10 cellular contexts compared by ENCODE assay signal in genomic region chr15:99421172-99421656, GRCh38.
DNase-seq lines count a peak whose midpoint lies in the region; ATAC-seq and TF ChIP-seq lines count a peak whose summit lies in the region.
"Had no signal": no experiment of that assay in that cellular context is flagged by ENCODE, and none has a peak within 500 bp of the region (broad histone marks: within the 10 kb centered on the region; RNA-seq: fewer than 3 reads in every experiment).

No MANE protein-coding gene starts in this region.

- H3K4me3 Mint-ChIP-seq in activated T-cell treated with anti-CD3 and anti-CD28 coated beads, Interleukin-2, amount 50 U/mL, for 72 hours: peak overlapping the region; percentile 50 to 58

- H3K27ac ChIP-seq in left ventricle myocardium inferior (replicated peaks): peak overlapping the region; percentile 64
- no peak overlapping the region for H3K27ac ChIP-seq in right atrium auricular region
- H3K27ac ChIP-seq in thymus (ENCODE audit: low read depth): peak overlapping the region; percentile 65

- no peak for TF ChIP-seq POLR2A in GM18505 (IDR thresholded peaks at IDR 0.05; ENCODE audit: borderline replicate concordance, extremely low read depth, insufficient read depth, insufficient read length)

- WGBS in thymus: 65% methylated on average over 6 of the region's 6 CpGs

- peaks cover 31% of the 10 kb centered on the region for H3K4me1 ChIP-seq in left ventricle myocardium inferior
- peaks cover 0 to 23% of the 10 kb centered on the region in 2 donors for H3K4me1 ChIP-seq in right atrium auricular region
- peaks cover 3% of the 10 kb centered on the region for H3K4me1 ChIP-seq in thymus (ENCODE audit: control insufficient read depth, insufficient read depth, low read length)

- H3K27me3 Mint-ChIP-seq in activated T-cell treated with anti-CD3 and anti-CD28 coated beads, Interleukin-2, amount 50 U/mL, for 72 hours (ENCODE audit: low read depth): no peaks in the 10 kb centered on the region

- peak in 1 of 2 donors; percentile 19 for ATAC-seq in activated T-cell treated with anti-CD3 and anti-CD28 coated beads, Interleukin-2, amount 50 U/mL, for 72 hours (replicated peaks in 1 of 2)
- peak; percentile 61 for ATAC-seq in left colon
- ATAC-seq in HG02642 (IDR thresholded peaks at IDR 0.05; ENCODE audit: poor library complexity, unreplicated experiment): no peak
- ATAC-seq in GM18505 (IDR thresholded peaks at IDR 0.05; ENCODE audit: unreplicated experiment): no peak

- intact Hi-C loops in left ventricle myocardium inferior (cut with micrococcal nuclease) (no loop called here), left colon (cut with DNase I, micrococcal nuclease) (no loop called here)

- DNase-seq in left ventricle myocardium inferior (no peak), right atrium auricular region (ENCODE audit: low spot score) (no peak), left colon (peak in 1 of 2 donors; percentile 51), OCI-M1 (lab: John Stamatoyannopoulos, UW) (no peak)
- peak; percentile 46 to 53 for DNase-seq in activated T-cell treated with anti-CD3 and anti-CD28 coated beads, Interleukin-2, amount 50 U/mL, for 72 hours
- DNase-seq: cortex of kidney; NK-92 treated with Interleukin-12 subunit alpha and Interleukin-12 subunit beta, amount 100 ng/mL, for 24 hours had no signal

- peak overlapping the region; percentile 71 for H3K27ac Mint-ChIP-seq in activated T-cell treated with anti-CD3 and anti-CD28 coated beads, Interleukin-2, amount 50 U/mL, for 72 hours

- no peaks in the 10 kb centered on the region for H3K9me3 ChIP-seq in left ventricle myocardium inferior (replicated peaks)
- H3K9me3 ChIP-seq in right atrium auricular region: no peaks in the 10 kb centered on the region
- H3K9me3 ChIP-seq in thymus (ENCODE audit: control insufficient read depth): peaks cover 1% of the 10 kb centered on the region

- H3K36me3 ChIP-seq in left ventricle myocardium inferior (no peaks in the 10 kb centered on the region), right atrium auricular region (no peaks in the 10 kb centered on the region), thymus (ENCODE audit: control insufficient read depth, insufficient read depth) (no peaks in the 10 kb centered on the region)

- no peaks in the 10 kb centered on the region for H3K27me3 ChIP-seq in left ventricle myocardium inferior (ENCODE audit: low read depth)
- H3K27me3 ChIP-seq in right atrium auricular region: no peaks in the 10 kb centered on the region
- H3K27me3 ChIP-seq in thymus (ENCODE audit: control insufficient read depth, insufficient read depth): no peaks in the 10 kb centered on the region

- H3K4me3 ChIP-seq in left ventricle myocardium inferior (no peak overlapping the region), right atrium auricular region (no peak overlapping the region), thymus (ENCODE audit: low read length) (no peak overlapping the region)

- H3K9me3 Mint-ChIP-seq in activated T-cell treated with anti-CD3 and anti-CD28 coated beads, Interleukin-2, amount 50 U/mL, for 72 hours: peaks cover 2 to 3% of the 10 kb centered on the region in 2 donors

- TF ChIP-seq CTCF in left ventricle myocardium inferior (IDR thresholded peaks at IDR 0.05; ENCODE audit: borderline replicate concordance): no peak
- TF ChIP-seq CTCF in right atrium auricular region (IDR thresholded peaks at IDR 0.05): no peak

- H3K36me3 Mint-ChIP-seq in activated T-cell treated with anti-CD3 and anti-CD28 coated beads, Interleukin-2, amount 50 U/mL, for 72 hours (ENCODE audit: insufficient read depth in 2 of 2): peaks cover 0 to 3% of the 10 kb centered on the region in 2 donors

- H3K4me1 Mint-ChIP-seq in activated T-cell treated with anti-CD3 and anti-CD28 coated beads, Interleukin-2, amount 50 U/mL, for 72 hours (ENCODE audit: low read depth): peaks cover 39% of the 10 kb centered on the region

Comparison
In these comparisons a context has a peak if more than half of its experiments do, and no peak if none do; other contexts are left out.
1. H3K27ac ChIP-seq: peak in left ventricle myocardium inferior (single experiment) and thymus (single experiment); none in right atrium auricular region (0 of 2).
2. DNase-seq: peak in activated T-cell treated with anti-CD3 and anti-CD28 coated beads, Interleukin-2, amount 50 U/mL, for 72 hours (2 of 2); none in left ventricle myocardium inferior (single experiment), right atrium auricular region (single experiment) and OCI-M1 (single experiment).